In genomic region chr1:119097380-119097779, GRCh38 we compare ENCODE assay signal across 30 cellular contexts. TPM values are rescaled to one million over a fixed set of nuclear protein-coding genes. Genes with fewer than 3 reads are reported as not detected.
DNase-seq lines count a peak whose midpoint lies in the region; ATAC-seq, FAIRE-seq and TF ChIP-seq lines count a peak whose summit lies in the region.
"Had no signal": no experiment of that assay in that cellular context is flagged by ENCODE, and none has a peak within 500 bp of the region (broad histone marks: within the 10 kb centered on the region; RNA-seq: fewer than 3 reads in every experiment).

No MANE protein-coding gene starts in this region.

- TF ChIP-seq POLR2A in gastroesophageal sphincter (IDR thresholded peaks at IDR 0.05): no peak

- H3K4me3 ChIP-seq in astrocyte (ENCODE audit: insufficient read depth, low read depth, low read length): no peak overlapping the region
- no peak overlapping the region for H3K4me3 ChIP-seq in fibroblast of pulmonary artery (replicated peaks; ENCODE audit: low read depth, low read length)
- H3K4me3 ChIP-seq in gastroesophageal sphincter: no peak overlapping the region
- H3K4me3 ChIP-seq: K562, pancreas, right lobe of liver, tibial artery had no signal

- H3K36me3 ChIP-seq in astrocyte (ENCODE audit: insufficient read depth, low read length): no peaks in the 10 kb centered on the region
- H3K36me3 ChIP-seq in gastroesophageal sphincter: no peaks in the 10 kb centered on the region
- H3K36me3 ChIP-seq: pancreas, right lobe of liver, tibial artery had no signal

- TF ChIP-seq EP300 in gastroesophageal sphincter (IDR thresholded peaks at IDR 0.05): no peak

- H3K27me3 Mint-ChIP-seq in astrocyte (ENCODE audit: low read depth, unreplicated experiment): no peaks in the 10 kb centered on the region
- H3K27me3 Mint-ChIP-seq: activated naive CD8-positive, alpha-beta T cell treated with anti-CD3 and anti-CD28 coated beads, Interleukin-2, amount 10 ng/mL, durations not matched to agents 7 days and 5 days; activated T-helper 17 cell treated with anti-CD3 and anti-CD28 coated beads, Interleukin-2, amount 50 U/mL, for 72 hours; memory B cell had no signal

- H3K9me3 Mint-ChIP-seq in astrocyte (ENCODE audit: unreplicated experiment): no peaks in the 10 kb centered on the region
- H3K9me3 Mint-ChIP-seq: activated T-helper 17 cell treated with anti-CD3 and anti-CD28 coated beads, Interleukin-2, amount 50 U/mL, for 72 hours; natural killer cell had no signal

- WGBS in gastroesophageal sphincter (ENCODE audit: low coverage in 1 of 2), 2 donors: 94% methylated on average over 3 of the region's 3 CpGs; no CpG with 5 or more reads in 1 of the 2 donors

- FAIRE-seq in astrocyte (lab: Jason Lieb, UNC): no peak
- FAIRE-seq: GM12892, K562, keratinocyte, pancreas had no signal

- ATAC-seq in GM21423 (IDR thresholded peaks at IDR 0.05; ENCODE audit: unreplicated experiment) (no peak), gastroesophageal sphincter (no peak)
- ATAC-seq: activated T-helper 17 cell treated with anti-CD3 and anti-CD28 coated beads, Interleukin-2, amount 50 U/mL, for 72 hours; K562; natural killer cell; right lobe of liver had no signal

- H3K9ac ChIP-seq in astrocyte (ENCODE audit: low read length): no peak overlapping the region

- no peaks in the 10 kb centered on the region for H3K79me2 ChIP-seq in astrocyte (ENCODE audit: insufficient read depth, low read length)

- no peaks in the 10 kb centered on the region for H3K36me3 Mint-ChIP-seq in astrocyte (ENCODE audit: low read depth, unreplicated experiment)
- H3K36me3 Mint-ChIP-seq: natural killer cell had no signal

- no peak overlapping the region for H3K27ac Mint-ChIP-seq in astrocyte (ENCODE audit: unreplicated experiment)
- H3K27ac Mint-ChIP-seq: activated naive CD8-positive, alpha-beta T cell treated with anti-CD3 and anti-CD28 coated beads, Interleukin-2, amount 10 ng/mL, durations not matched to agents 7 days and 5 days; activated T-helper 17 cell treated with anti-CD3 and anti-CD28 coated beads, Interleukin-2, amount 50 U/mL, for 72 hours; memory B cell; natural killer cell had no signal

- no peak overlapping the region for H3K4me3 Mint-ChIP-seq in astrocyte (ENCODE audit: unreplicated experiment)
- H3K4me3 Mint-ChIP-seq: activated naive CD8-positive, alpha-beta T cell treated with anti-CD3 and anti-CD28 coated beads, Interleukin-2, amount 10 ng/mL, durations not matched to agents 7 days and 5 days; activated T-helper 17 cell treated with anti-CD3 and anti-CD28 coated beads, Interleukin-2, amount 50 U/mL, for 72 hours; memory B cell; natural killer cell had no signal

- H3K27me3 ChIP-seq in astrocyte (ENCODE audit: insufficient read depth, low read length) (no peaks in the 10 kb centered on the region), gastroesophageal sphincter (no peaks in the 10 kb centered on the region)
- H3K27me3 ChIP-seq: pancreas, right lobe of liver, tibial artery had no signal

- no peak overlapping the region for H3K4me2 ChIP-seq in astrocyte (ENCODE audit: low read length)

- H3K27ac ChIP-seq in astrocyte (ENCODE audit: low read depth, low read length) (no peak overlapping the region), gastroesophageal sphincter (no peak overlapping the region)
- H3K27ac ChIP-seq: 22Rv1, C4-2B, pancreas, right lobe of liver, RWPE1, tibial artery had no signal

- H3K9me3 ChIP-seq in astrocyte (ENCODE audit: insufficient read depth, low read depth, low read length) (no peaks in the 10 kb centered on the region), gastroesophageal sphincter (no peaks in the 10 kb centered on the region)
- H3K9me3 ChIP-seq: pancreas, right lobe of liver, tibial artery had no signal

- no peak overlapping the region for H2AFZ ChIP-seq in astrocyte (ENCODE audit: low read depth, low read length)

- no peak for TF ChIP-seq CTCF in astrocyte (IDR thresholded peaks at IDR 0.05; ENCODE audit: insufficient read depth, low read depth, low read length)
- no peak for TF ChIP-seq CTCF in fibroblast of pulmonary artery (IDR thresholded peaks at IDR 0.05; ENCODE audit: low read length, missing control alignments)
- no peak for TF ChIP-seq CTCF in gastroesophageal sphincter (IDR thresholded peaks at IDR 0.05)

- H3K4me1 ChIP-seq in astrocyte (ENCODE audit: insufficient read depth, low read length): no peaks in the 10 kb centered on the region
- H3K4me1 ChIP-seq in gastroesophageal sphincter: no peaks in the 10 kb centered on the region
- H3K4me1 ChIP-seq: pancreas, right lobe of liver had no signal

- DNase-seq in NCI-H82 (lab: John Stamatoyannopoulos, UW): peak; percentile 49
- no peak for DNase-seq in NCI-H82 treated with DMSO at 0.1 percent for 48 hours (lab: John Stamatoyannopoulos, UW; ENCODE audit: unreplicated experiment)
- DNase-seq in astrocyte (ENCODE audit: low read depth): peak; percentile 67
- peak; percentile 65 for DNase-seq in fibroblast of pulmonary artery (ENCODE audit: low read depth)
- DNase-seq in NCI-H1092 treated with DMSO at 0.1 percent for 48 hours (lab: John Stamatoyannopoulos, UW): no peak
- no peak for DNase-seq in DMS153 (lab: John Stamatoyannopoulos, UW)
- DNase-seq: activated CD4-positive, alpha-beta T cell treated with anti-CD3 and anti-CD28 coated beads for 1 hour; activated naive CD8-positive, alpha-beta T cell treated with anti-CD3 and anti-CD28 coated beads, Interleukin-2, amount 10 ng/mL, durations not matched to agents 7 days and 5 days; caudate nucleus; DMS 273 treated with DMSO at 0.1 percent for 48 hours; erythroblast; GF-D8; natural killer cell; NCI-H2029 treated with DMSO at 0.1 percent for 48 hours; NCI-H446; pancreas; right lobe of liver; stimulated activated naive CD4-positive, alpha-beta T cell; T1000; tibial artery had no signal

- peaks cover 12% of the 10 kb centered on the region for H4K20me1 ChIP-seq in astrocyte (ENCODE audit: insufficient read depth, low read length)

- peaks cover 45% of the 10 kb centered on the region for H3K4me1 Mint-ChIP-seq in astrocyte (ENCODE audit: low read depth, unreplicated experiment)
- H3K4me1 Mint-ChIP-seq: activated T-helper 17 cell treated with anti-CD3 and anti-CD28 coated beads, Interleukin-2, amount 50 U/mL, for 72 hours had no signal

RNA-seq across cellular contexts. Expression of gene WARS2, which starts 43.1 kb away (rescaled TPM):
- total RNA-seq in astrocyte (10.5 and 12.4 TPM in 2 replicates), gastroesophageal sphincter (10 to 100 TPM in 3 of 4 donors, 1 to 10 TPM in 1; 9.2 to 12.8 (median 11.7) TPM)

Comparison
In these comparisons a context has a peak if more than half of its experiments do, and no peak if none do; other contexts are left out.
1. DNase-seq: peak in NCI-H82 (single experiment), astrocyte (single experiment) and fibroblast of pulmonary artery (single experiment); none in NCI-H82 treated with DMSO at 0.1 percent for 48 hours (single experiment), NCI-H1092 treated with DMSO at 0.1 percent for 48 hours (single experiment) and DMS153 (single experiment).